1 cellular context compared by ENCODE assay signal in the genomic region with DNA sequence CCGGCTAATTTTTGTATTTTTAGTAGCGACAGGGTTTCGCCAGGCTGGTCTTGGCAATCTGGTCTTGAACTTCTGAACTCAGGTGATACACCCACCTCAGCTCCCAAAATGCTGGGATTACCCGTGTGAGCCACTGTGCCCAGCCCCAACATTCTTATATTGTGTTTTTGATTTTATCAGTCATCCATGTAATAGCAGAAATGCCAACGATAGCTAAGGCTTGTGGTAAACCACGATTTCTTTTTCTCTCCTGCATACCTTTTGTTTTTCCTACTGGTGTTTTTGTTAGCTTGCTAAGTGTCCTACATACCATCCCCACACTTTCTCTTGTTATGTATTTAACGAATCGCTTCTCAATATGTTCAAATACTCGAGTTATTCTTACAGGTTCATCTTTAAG.
TF ChIP-seq lines count a peak whose summit lies in the region.

No MANE protein-coding gene starts in this region.

TF ChIP-seq in IMR-90, 13 proteins besides CTCF, POLR2A, EP300 and RAD21 (continued from another document):
- TF ChIP-seq CEBPB (IDR thresholded peaks at IDR 0.05; ENCODE audit: low read depth, low read length): no peak
- TF ChIP-seq ELK1 (IDR thresholded peaks at IDR 0.05; ENCODE audit: borderline replicate concordance, low read depth, low read length): no peak
- no peak for TF ChIP-seq FOS (IDR thresholded peaks at IDR 0.05; ENCODE audit: low read depth, low read length)
- no peak for TF ChIP-seq BHLHE40 (IDR thresholded peaks at IDR 0.05; ENCODE audit: low read depth, low read length)
- TF ChIP-seq, protein P1, sequence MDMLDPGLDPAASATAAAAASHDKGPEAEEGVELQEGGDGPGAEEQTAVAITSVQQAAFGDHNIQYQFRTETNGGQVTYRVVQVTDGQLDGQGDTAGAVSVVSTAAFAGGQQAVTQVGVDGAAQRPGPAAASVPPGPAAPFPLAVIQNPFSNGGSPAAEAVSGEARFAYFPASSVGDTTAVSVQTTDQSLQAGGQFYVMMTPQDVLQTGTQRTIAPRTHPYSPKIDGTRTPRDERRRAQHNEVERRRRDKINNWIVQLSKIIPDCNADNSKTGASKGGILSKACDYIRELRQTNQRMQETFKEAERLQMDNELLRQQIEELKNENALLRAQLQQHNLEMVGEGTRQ (IDR thresholded peaks at IDR 0.05; ENCODE audit: low read depth, low read length): no peak
- TF ChIP-seq MAFK (IDR thresholded peaks at IDR 0.05; ENCODE audit: low read depth, low read length): no peak
- no peak for TF ChIP-seq MAZ (IDR thresholded peaks at IDR 0.05; ENCODE audit: borderline replicate concordance, low read depth, low read length)
- no peak for TF ChIP-seq MXI1 (IDR thresholded peaks at IDR 0.05; ENCODE audit: borderline replicate concordance, low read depth, low read length)
- no peak for TF ChIP-seq SMC3 (IDR thresholded peaks at IDR 0.05; ENCODE audit: low read depth, low read length)
- no peak for TF ChIP-seq RFX5 (IDR thresholded peaks at IDR 0.05; ENCODE audit: low read depth, low read length)
- TF ChIP-seq NFE2L2 (IDR thresholded peaks at IDR 0.05; ENCODE audit: low read depth, low read length): no peak
